Comparison of ENCODE assay signal across 7 cellular contexts in genomic region chr15:33242165-33242564, GRCh38. TPM values are rescaled to one million over a fixed set of nuclear protein-coding genes. Genes with fewer than 3 reads are reported as not detected.
A peak's percentile ranks its signal among the peaks of the same experiment; 100 is the strongest.
DNase-seq lines count a peak whose midpoint lies in the region; TF ChIP-seq lines count a peak whose summit lies in the region.

No MANE protein-coding gene starts in this region.

- H3K4me3 ChIP-seq in HUES64 (ENCODE audit: low read length) = no peak overlapping the region
- H3K4me3 ChIP-seq in neural progenitor cell = no peak overlapping the region

- no peaks in the 10 kb centered on the region for H3K27me3 ChIP-seq in HUES64 (ENCODE audit: insufficient read depth, low read length)
- H3K27me3 ChIP-seq in neural progenitor cell = no peaks in the 10 kb centered on the region

- H3K27me3 Mint-ChIP-seq in chondrocyte (ENCODE audit: low read depth) (no peaks in the 10 kb centered on the region), neural progenitor cell (ENCODE audit: insufficient read depth, low read depth) (peaks cover 2% of the 10 kb centered on the region)

- H3K9ac ChIP-seq in HUES64 (ENCODE audit: low read depth, low read length) = no peak overlapping the region
- no peak overlapping the region for H3K9ac ChIP-seq in neural progenitor cell

- no peaks in the 10 kb centered on the region for H3K9me3 ChIP-seq in HUES64 (ENCODE audit: insufficient read depth, low read depth, low read length)
- H3K9me3 ChIP-seq in neural progenitor cell (ENCODE audit: low read depth) = no peaks in the 10 kb centered on the region

- 72% methylated on average over 1 of the region's 1 CpG for WGBS in HUES64

- H3K27ac ChIP-seq in HUES64 (ENCODE audit: low read depth, low read length) = peak overlapping the region; percentile 46; the same call in 1 of the 2 replicates
- H3K27ac ChIP-seq in neural progenitor cell = no peak overlapping the region

- H2AFZ ChIP-seq in neural progenitor cell (replicated peaks) = peak overlapping the region; percentile 18

- peak; percentile 86 for DNase-seq in ELF-1 (ENCODE audit: low read depth, low spot score)
- DNase-seq in chondrocyte (ENCODE audit: low spot score) = no peak
- DNase-seq in neural progenitor cell (ENCODE audit: low spot score) = no peak
- DNase-seq in NCI-H2227 (lab: John Stamatoyannopoulos, UW; ENCODE audit: unreplicated experiment) = no peak
- DNase-seq in SIG-M5 treated with dmso at 0.1 percent for 504 hours (lab: John Stamatoyannopoulos, UW; ENCODE audit: unreplicated experiment) = no peak
- no peak for DNase-seq in NCI-H146 (lab: John Stamatoyannopoulos, UW)

- H3K36me3 Mint-ChIP-seq in chondrocyte (ENCODE audit: low read depth) = no peaks in the 10 kb centered on the region
- H3K36me3 Mint-ChIP-seq in neural progenitor cell = no peaks in the 10 kb centered on the region

- H3K9me3 Mint-ChIP-seq in chondrocyte (ENCODE audit: low read depth) (no peaks in the 10 kb centered on the region), neural progenitor cell (no peaks in the 10 kb centered on the region)

- H4K20me1 ChIP-seq in neural progenitor cell (ENCODE audit: low read depth) = no peaks in the 10 kb centered on the region

- H3K27ac Mint-ChIP-seq in chondrocyte (ENCODE audit: unreplicated experiment) = peak overlapping the region; percentile 83
- peak overlapping the region; percentile 69 for H3K27ac Mint-ChIP-seq in neural progenitor cell

- no peak for TF ChIP-seq CTCF in chondrocyte (IDR thresholded peaks at IDR 0.05)
- no peak for TF ChIP-seq CTCF in neural progenitor cell (IDR thresholded peaks at IDR 0.05)

- no peak overlapping the region for H3K4me2 ChIP-seq in neural progenitor cell

- H3K4me1 ChIP-seq in HUES64 (ENCODE audit: insufficient read depth, low read length) (peaks cover 19% of the 10 kb centered on the region), neural progenitor cell (peaks cover 6% of the 10 kb centered on the region)

- H3K36me3 ChIP-seq in HUES64 (ENCODE audit: insufficient read depth, low read length) = no peaks in the 10 kb centered on the region
- H3K36me3 ChIP-seq in neural progenitor cell = no peaks in the 10 kb centered on the region

- H3K4me1 Mint-ChIP-seq in chondrocyte (ENCODE audit: low read depth) (peaks cover 24% of the 10 kb centered on the region), neural progenitor cell (peaks cover 28% of the 10 kb centered on the region)

- H3K79me2 ChIP-seq in neural progenitor cell (ENCODE audit: low read depth) = no peaks in the 10 kb centered on the region

- no peaks in the 10 kb centered on the region for H3F3A ChIP-seq in neural progenitor cell (ENCODE audit: low read depth)

- no peak overlapping the region for H3K4me3 Mint-ChIP-seq in chondrocyte (ENCODE audit: unreplicated experiment)
- no peak overlapping the region for H3K4me3 Mint-ChIP-seq in neural progenitor cell

RNA-seq across cellular contexts. Expression of gene FMN1, which starts 47.7 kb away (rescaled TPM):
- 0.90 TPM for polyA plus RNA-seq in HUES64 (2013, experiment 1 of 2)
- 0.89 TPM for polyA plus RNA-seq in HUES64 (2013, experiment 2 of 2)
- total RNA-seq in chondrocyte (4.0 to 6.6 TPM (median 4.8 TPM) in 3 replicates), neural progenitor cell (ENCODE audit: low replicate concordance) (2.2 and 5.7 TPM in 2 replicates)
